In the genomic region with DNA sequence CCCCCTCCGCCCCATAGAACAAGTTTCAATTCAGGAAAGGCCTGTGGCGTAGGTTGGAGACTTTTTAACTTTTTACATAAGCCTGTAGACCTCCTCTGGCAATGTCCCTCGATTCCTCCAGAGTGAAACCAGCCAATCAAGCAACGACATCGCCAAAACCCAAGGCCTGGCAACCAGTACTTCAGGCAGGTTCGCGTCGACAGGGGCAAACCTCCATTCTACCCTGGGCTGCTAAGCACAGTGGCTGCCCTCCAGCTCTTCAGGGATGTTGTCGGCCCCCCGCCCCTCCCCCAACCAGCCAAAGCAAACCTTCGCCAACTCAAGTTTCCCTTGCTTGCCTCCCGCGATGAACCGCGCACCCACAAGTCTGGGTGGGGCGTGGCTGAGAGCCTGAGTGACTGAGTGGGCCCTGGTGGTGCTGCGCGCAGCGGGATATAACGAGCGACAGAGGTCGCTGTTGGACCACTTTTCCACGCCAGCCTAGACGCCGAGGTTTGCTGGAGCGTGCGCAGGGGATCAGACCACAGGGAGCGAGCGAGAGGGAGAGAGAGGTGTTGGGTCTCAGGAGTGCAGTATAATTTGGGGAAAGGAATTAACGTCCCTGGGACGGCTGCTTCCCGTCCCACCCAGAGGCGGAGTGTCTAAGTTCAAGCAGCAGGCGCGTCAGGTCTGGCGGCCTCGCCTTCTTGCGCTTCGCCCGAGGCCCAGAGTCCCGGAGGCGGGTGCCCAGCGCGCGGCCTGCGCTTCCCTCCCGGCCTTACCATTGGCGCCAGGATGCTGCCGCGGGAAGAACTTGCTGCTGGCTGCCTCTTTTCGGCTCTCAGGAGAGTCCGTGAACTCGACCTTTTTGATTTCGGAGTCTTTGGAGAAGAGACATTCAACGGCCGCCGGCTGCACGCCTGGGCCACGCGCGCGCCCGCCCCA, we compare ENCODE assay signal across 9 cellular contexts. TPM values are rescaled to one million over a fixed set of nuclear protein-coding genes. Genes with fewer than 3 reads are reported as not detected.
DNase-seq lines count a peak whose midpoint lies in the region; ATAC-seq and TF ChIP-seq lines count a peak whose summit lies in the region.
"Had no signal": no experiment of that assay in that cellular context is flagged by ENCODE, and none has a peak within 500 bp of the region (broad histone marks: within the 10 kb centered on the region; RNA-seq: fewer than 3 reads in every experiment).

No MANE protein-coding gene starts in this region.

- no peaks in the 10 kb centered on the region for H3K36me3 ChIP-seq in kidney epithelial cell (ENCODE audit: control insufficient read depth, insufficient read depth, low read length)
- H3K36me3 ChIP-seq: neutrophil had no signal

- ATAC-seq in GM19455 (IDR thresholded peaks at IDR 0.05; ENCODE audit: unreplicated experiment) (peak; percentile 86), HG03558 (IDR thresholded peaks at IDR 0.05; ENCODE audit: extremely low read depth, unreplicated experiment) (peak; percentile 92)

- peak; percentile 86 for TF ChIP-seq CTCF in kidney epithelial cell (IDR thresholded peaks at IDR 0.05; ENCODE audit: insufficient read depth, low read length, poor library complexity, severe bottlenecking)

- DNase-seq in EH (ENCODE audit: low read depth), result peak; percentile 84
- peak; percentile 87 for DNase-seq in OCI-M1 (lab: John Stamatoyannopoulos, UW)
- peak in 57 of 61 donors; percentile 4 to 78 (median 41) for DNase-seq in caudate nucleus (lab: John Stamatoyannopoulos, UW)
- peak; percentile 32 for DNase-seq in kidney epithelial cell (ENCODE audit: low read depth)
- peak; percentile 63 for DNase-seq in stimulated activated CD4-positive, alpha-beta T cell treated with anti-CD3 and anti-CD28 coated beads, Interleukin-1b, Interleukin-23, amount 100 ng/mL, for 48 hours
- no peak for DNase-seq in ureter (ENCODE audit: low spot score)

- H3K27ac ChIP-seq in caudate nucleus (ENCODE audit: low read depth, low read length), result no peak overlapping the region
- H3K27ac ChIP-seq: neutrophil had no signal

- H3K4me3 ChIP-seq in kidney epithelial cell (ENCODE audit: low read depth, low read length), result peak overlapping the region; percentile 27

- H3K27me3 ChIP-seq in kidney epithelial cell (ENCODE audit: control insufficient read depth, insufficient read depth, low read length), result peaks cover 93% of the 10 kb centered on the region

RNA-seq across cellular contexts. Expression of gene PITX2, which starts 9.0 kb away (rescaled TPM):
- 0.29 and 1.3 TPM in 2 replicates for total RNA-seq in kidney epithelial cell
- not detected for total RNA-seq in ureter
